Comparison of ENCODE assay signal across 26 cellular contexts in genomic region chr12:130737731-130738130, GRCh38. TPM values are rescaled to one million over a fixed set of nuclear protein-coding genes. Genes with fewer than 3 reads are reported as not detected.
A peak's percentile ranks its signal among the peaks of the same experiment; 100 is the strongest.
DNase-seq lines count a peak whose midpoint lies in the region; ATAC-seq and TF ChIP-seq lines count a peak whose summit lies in the region.
"Had no signal": no experiment of that assay in that cellular context is flagged by ENCODE, and none has a peak within 500 bp of the region (broad histone marks: within the 10 kb centered on the region; RNA-seq: fewer than 3 reads in every experiment).

No MANE protein-coding gene starts in this region.

- intact Hi-C loops in vagina (cut with DNase I), result no loop called here

- H3K36me3 Mint-ChIP-seq in T-helper 17 cell (ENCODE audit: low read depth) (no peaks in the 10 kb centered on the region), endodermal cell (ENCODE audit: low read depth) (no peaks in the 10 kb centered on the region), neural progenitor cell (no peaks in the 10 kb centered on the region), nephron progenitor cell (ENCODE audit: low read depth) (no peaks in the 10 kb centered on the region)
- H3K36me3 Mint-ChIP-seq: CD14-positive monocyte; CD4-positive, alpha-beta memory T cell; CD4-positive, CD25-positive, alpha-beta regulatory T cell; CD8-positive, alpha-beta memory T cell had no signal

- no peak for TF ChIP-seq POLR2A in vagina (IDR thresholded peaks at IDR 0.05)

- no peak overlapping the region for H3K4me2 ChIP-seq in neural progenitor cell
- H3K4me2 ChIP-seq: BLaER1 had no signal

- WGBS in endodermal cell (ENCODE audit: insufficient coverage in 1 of 2, insufficient read length in 1 of 2), 2 experiments, result 76 to 86% methylated on average over 9 to 13 of the region's 14 CpGs

- H4K20me1 ChIP-seq in neural progenitor cell (ENCODE audit: low read depth), result no peaks in the 10 kb centered on the region
- H4K20me1 ChIP-seq: BLaER1 had no signal

- ATAC-seq in T-helper 17 cell (no peak), GM19351 (IDR thresholded peaks at IDR 0.05; ENCODE audit: unreplicated experiment) (no peak)
- ATAC-seq: GM12878 had no signal

- TF ChIP-seq CTCF in endodermal cell (conservative IDR thresholded peaks at IDR 0.05), result no peak
- no peak for TF ChIP-seq CTCF in neural progenitor cell (IDR thresholded peaks at IDR 0.05)
- no peak for TF ChIP-seq CTCF in vagina (IDR thresholded peaks at IDR 0.05)
- TF ChIP-seq CTCF in nephron progenitor cell (IDR thresholded peaks at IDR 0.05), result no peak

- H3K4me3 ChIP-seq in endodermal cell (ENCODE audit: low read length), result no peak overlapping the region
- H3K4me3 ChIP-seq in neural progenitor cell, result no peak overlapping the region
- no peak overlapping the region for H3K4me3 ChIP-seq in vagina
- H3K4me3 ChIP-seq: BLaER1, GM12878 had no signal

- H3K79me2 ChIP-seq in neural progenitor cell (ENCODE audit: low read depth), result no peaks in the 10 kb centered on the region

- DNase-seq in T-helper 17 cell (no peak), endodermal cell (peak; percentile 38), neural progenitor cell (ENCODE audit: low spot score) (no peak), vagina (ENCODE audit: extremely low spot score in 2 of 2) (peak; percentile 64 to 67), NCI-H82 (lab: John Stamatoyannopoulos, UW) (no peak), nephron progenitor cell (no peak)
- DNase-seq: 8988T; ACHN; BE2C; C1 segment of cervical spinal cord; CD4-positive, alpha-beta memory T cell; CD4-positive, CD25-positive, alpha-beta regulatory T cell; CD8-positive, alpha-beta memory T cell; COR-L47; DMS 273 treated with DMSO at 0.1 percent for 48 hours; DMS153; DMS53; DMS79; DND-41; EL; GDM1 had no signal

- H3K27me3 Mint-ChIP-seq in T-helper 17 cell, result peaks cover 58% of the 10 kb centered on the region
- peaks cover 9% of the 10 kb centered on the region for H3K27me3 Mint-ChIP-seq in endodermal cell (ENCODE audit: insufficient read depth)
- H3K27me3 Mint-ChIP-seq in neural progenitor cell (ENCODE audit: insufficient read depth, low read depth), result peaks cover 5% of the 10 kb centered on the region
- H3K27me3 Mint-ChIP-seq in nephron progenitor cell (ENCODE audit: low read depth, poor library complexity), result peaks cover 18% of the 10 kb centered on the region

- H3K9ac ChIP-seq in endodermal cell (ENCODE audit: extremely low read depth, low read length, poor library complexity, severe bottlenecking), result no peak overlapping the region
- H3K9ac ChIP-seq in neural progenitor cell, result no peak overlapping the region
- H3K9ac ChIP-seq: BLaER1 had no signal

- H2AFZ ChIP-seq in neural progenitor cell (replicated peaks), result peak overlapping the region; percentile 57

- H3K27ac Mint-ChIP-seq in T-helper 17 cell (peak overlapping the region; percentile 32), endodermal cell (no peak overlapping the region), neural progenitor cell (no peak overlapping the region), nephron progenitor cell (no peak overlapping the region)
- H3K27ac Mint-ChIP-seq: CD4-positive, alpha-beta memory T cell; CD4-positive, CD25-positive, alpha-beta regulatory T cell had no signal

- no peaks in the 10 kb centered on the region for H3K36me3 ChIP-seq in endodermal cell (ENCODE audit: control insufficient read depth, insufficient read depth, low read length)
- H3K36me3 ChIP-seq in neural progenitor cell, result no peaks in the 10 kb centered on the region
- H3K36me3 ChIP-seq in vagina, result no peaks in the 10 kb centered on the region
- H3K36me3 ChIP-seq: BE2C, BLaER1 had no signal

- H3F3A ChIP-seq in neural progenitor cell (ENCODE audit: low read depth), result no peaks in the 10 kb centered on the region

- H3K4me1 ChIP-seq in endodermal cell (ENCODE audit: control insufficient read depth, insufficient read depth, low read length) (no peaks in the 10 kb centered on the region), neural progenitor cell (no peaks in the 10 kb centered on the region), vagina (no peaks in the 10 kb centered on the region)
- H3K4me1 ChIP-seq: BE2C, BLaER1 had no signal

- peaks cover 17% of the 10 kb centered on the region for H3K9me3 Mint-ChIP-seq in endodermal cell
- H3K9me3 Mint-ChIP-seq in neural progenitor cell, result peaks cover 7% of the 10 kb centered on the region
- H3K9me3 Mint-ChIP-seq in nephron progenitor cell, result peaks cover 16% of the 10 kb centered on the region

- H3K27me3 ChIP-seq in endodermal cell (ENCODE audit: control insufficient read depth, insufficient read depth, low read length, poor library complexity, severe bottlenecking) (no peaks in the 10 kb centered on the region), neural progenitor cell (no peaks in the 10 kb centered on the region), vagina (no peaks in the 10 kb centered on the region)
- H3K27me3 ChIP-seq: BE2C, BLaER1 had no signal

- H3K9me3 ChIP-seq in T-helper 17 cell (ENCODE audit: control insufficient read depth, low read length, poor library complexity, severe bottlenecking) (peaks cover 4% of the 10 kb centered on the region), endodermal cell (ENCODE audit: control insufficient read depth, low read length) (peaks cover 6% of the 10 kb centered on the region), neural progenitor cell (ENCODE audit: low read depth) (no peaks in the 10 kb centered on the region), vagina (no peaks in the 10 kb centered on the region)

- H3K4me3 Mint-ChIP-seq in T-helper 17 cell (no peak overlapping the region), endodermal cell (no peak overlapping the region), neural progenitor cell (no peak overlapping the region), nephron progenitor cell (no peak overlapping the region)
- H3K4me3 Mint-ChIP-seq: CD14-positive monocyte; CD4-positive, alpha-beta memory T cell; CD4-positive, CD25-positive, alpha-beta regulatory T cell; CD8-positive, alpha-beta memory T cell had no signal

- no peaks in the 10 kb centered on the region for H3K4me1 Mint-ChIP-seq in T-helper 17 cell
- H3K4me1 Mint-ChIP-seq in endodermal cell, result peaks cover 3% of the 10 kb centered on the region
- H3K4me1 Mint-ChIP-seq in neural progenitor cell, result no peaks in the 10 kb centered on the region
- H3K4me1 Mint-ChIP-seq in nephron progenitor cell, result peaks cover 7% of the 10 kb centered on the region
- H3K4me1 Mint-ChIP-seq: CD14-positive monocyte; CD4-positive, alpha-beta memory T cell; CD4-positive, CD25-positive, alpha-beta regulatory T cell; CD8-positive, alpha-beta memory T cell had no signal

- H3K27ac ChIP-seq in endodermal cell (ENCODE audit: low read depth, low read length) (no peak overlapping the region), neural progenitor cell (no peak overlapping the region), vagina (no peak overlapping the region)
- H3K27ac ChIP-seq: BLaER1 had no signal

RNA-seq across cellular contexts. Expression of gene RIMBP2, which starts 21.6 kb away (rescaled TPM):
- not detected for total RNA-seq in T-helper 17 cell
- total RNA-seq in endodermal cell, result 1 to 10 TPM in 1 of 2 donors, under 1 TPM in 1; 0.13 to 3.4 TPM
- 8.4 TPM for polyA plus RNA-seq in endodermal cell (2013, experiment 1 of 2)
- 11.0 TPM for polyA plus RNA-seq in endodermal cell (2013, experiment 2 of 2)
- 0.84 and 0.99 TPM in 2 replicates for total RNA-seq in neural progenitor cell (ENCODE audit: low replicate concordance)
- 0.25 TPM for total RNA-seq in vagina
- total RNA-seq: CD4-positive, CD25-positive, alpha-beta regulatory T cell; CD8-positive, alpha-beta memory T cell had no signal
- polyA plus RNA-seq: AG04450; CD14-positive monocyte; CD4-positive, alpha-beta memory T cell; CD4-positive, CD25-positive, alpha-beta regulatory T cell; CD8-positive, alpha-beta memory T cell had no signal

Comparison
In these comparisons a context has a peak if more than half of its experiments do, and no peak if none do; other contexts are left out.
1. DNase-seq: peak in endodermal cell (single experiment) and vagina (2 of 2); none in T-helper 17 cell (0 of 3), neural progenitor cell (single experiment), NCI-H82 (single experiment) and nephron progenitor cell (single experiment).